1 cellular context compared by ENCODE assay signal in the genomic region with DNA sequence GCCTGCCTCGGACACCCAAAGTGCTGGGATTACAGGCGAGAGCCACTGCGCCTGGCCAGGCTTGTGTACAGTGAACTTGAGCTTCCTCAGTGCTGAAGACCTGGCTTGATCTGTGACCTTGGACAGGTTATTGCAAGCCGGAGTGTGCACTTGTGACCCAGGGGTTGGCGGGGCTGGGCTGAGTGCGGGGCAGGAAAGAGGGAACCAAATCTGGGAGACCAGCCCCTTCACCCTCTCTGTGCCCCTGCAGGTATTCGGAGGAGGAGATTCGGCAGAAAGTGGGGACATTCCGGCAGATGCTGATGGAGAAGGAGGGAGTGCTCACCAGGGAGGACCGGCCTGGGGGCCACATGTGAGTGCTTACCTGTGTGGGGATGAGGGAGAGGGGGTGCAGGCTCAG.
TF ChIP-seq lines count a peak whose summit lies in the region.

No MANE protein-coding gene starts in this region.

TF ChIP-seq in HepG2, 621 proteins besides CTCF, POLR2A, EP300 and RAD21 (continued from another document):
- TF ChIP-seq DZIP1 (CRISPR knock-in tag; IDR thresholded peaks at IDR 0.05) = no peak
- peak; percentile 98 for TF ChIP-seq RXRA (CRISPR knock-in tag; IDR thresholded peaks at IDR 0.05)
- TF ChIP-seq SIN3A (IDR thresholded peaks at IDR 0.05; ENCODE audit: borderline replicate concordance, low read depth, low read length) = no peak
- no peak for TF ChIP-seq NFYB (CRISPR knock-in tag; IDR thresholded peaks at IDR 0.05)
- TF ChIP-seq NBN (conservative IDR thresholded peaks at IDR 0.05) = no peak
- no peak for TF ChIP-seq ZBTB38 (CRISPR knock-in tag; IDR thresholded peaks at IDR 0.05)
- TF ChIP-seq ZNF784 (CRISPR knock-in tag; IDR thresholded peaks at IDR 0.05; ENCODE audit: borderline replicate concordance) = no peak
- TF ChIP-seq, protein P1, sequence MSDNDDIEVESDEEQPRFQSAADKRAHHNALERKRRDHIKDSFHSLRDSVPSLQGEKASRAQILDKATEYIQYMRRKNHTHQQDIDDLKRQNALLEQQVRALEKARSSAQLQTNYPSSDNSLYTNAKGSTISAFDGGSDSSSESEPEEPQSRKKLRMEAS (IDR thresholded peaks at IDR 0.05) = peak; percentile 46
- TF ChIP-seq, protein P2, sequence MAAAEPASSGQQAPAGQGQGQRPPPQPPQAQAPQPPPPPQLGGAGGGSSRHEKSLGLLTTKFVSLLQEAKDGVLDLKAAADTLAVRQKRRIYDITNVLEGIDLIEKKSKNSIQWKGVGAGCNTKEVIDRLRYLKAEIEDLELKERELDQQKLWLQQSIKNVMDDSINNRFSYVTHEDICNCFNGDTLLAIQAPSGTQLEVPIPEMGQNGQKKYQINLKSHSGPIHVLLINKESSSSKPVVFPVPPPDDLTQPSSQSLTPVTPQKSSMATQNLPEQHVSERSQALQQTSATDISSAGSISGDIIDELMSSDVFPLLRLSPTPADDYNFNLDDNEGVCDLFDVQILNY (CRISPR knock-in tag; conservative IDR thresholded peaks at IDR 0.05) = no peak
- TF ChIP-seq GMEB1 (CRISPR knock-in tag; IDR thresholded peaks at IDR 0.05; ENCODE audit: borderline replicate concordance) = no peak
- TF ChIP-seq AHR (CRISPR knock-in tag; IDR thresholded peaks at IDR 0.05) = no peak
- TF ChIP-seq GABPA (IDR thresholded peaks at IDR 0.05; ENCODE audit: low read depth, low read length) = no peak
- TF ChIP-seq GABPA (CRISPR knock-in tag; IDR thresholded peaks at IDR 0.05; ENCODE audit: low read depth) = no peak
- TF ChIP-seq RELA (CRISPR knock-in tag; IDR thresholded peaks at IDR 0.05) = no peak
- no peak for TF ChIP-seq ZNF549 (CRISPR knock-in tag; IDR thresholded peaks at IDR 0.05)
